Comparison of ENCODE assay signal across 13 cellular contexts in the genomic region with DNA sequence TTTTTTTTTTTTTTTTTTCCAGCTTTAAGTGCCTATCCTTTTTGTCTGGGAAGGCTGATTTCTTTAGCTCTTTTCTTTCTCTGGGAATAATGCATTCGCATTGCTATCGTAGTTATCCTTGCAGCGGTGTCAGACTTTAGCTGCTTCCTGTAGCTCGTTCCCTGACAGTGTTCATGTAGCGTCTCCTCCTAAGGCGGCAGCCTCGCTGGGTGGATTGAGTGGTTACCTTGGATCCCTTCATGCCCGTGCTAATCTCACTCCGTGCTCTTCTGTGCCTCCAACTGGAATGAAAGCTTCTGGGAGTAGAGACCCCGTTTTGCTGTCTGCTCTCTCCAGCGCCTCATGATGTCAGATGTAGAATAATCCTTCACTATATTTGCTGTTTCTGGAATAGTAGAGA. TPM values are rescaled to one million over a fixed set of nuclear protein-coding genes. Genes with fewer than 3 reads are reported as not detected.
A peak's percentile ranks its signal among the peaks of the same experiment; 100 is the strongest.
DNase-seq lines count a peak whose midpoint lies in the region; ATAC-seq and TF ChIP-seq lines count a peak whose summit lies in the region.
"Had no signal": no experiment of that assay in that cellular context is flagged by ENCODE, and none has a peak within 500 bp of the region (broad histone marks: within the 10 kb centered on the region; RNA-seq: fewer than 3 reads in every experiment).

No MANE protein-coding gene starts in this region.

- H3K4me1 Mint-ChIP-seq in GM23338 (peaks cover 34% of the 10 kb centered on the region), neural crest cell (peaks cover 17% of the 10 kb centered on the region)

- no peaks in the 10 kb centered on the region for H3K9me3 ChIP-seq in prostate gland
- H3K9me3 ChIP-seq: BE2C, Caco-2 had no signal

- H3K4me3 ChIP-seq in GM23338 (no peak overlapping the region), prostate gland (no peak overlapping the region)
- H3K4me3 ChIP-seq: A549, K562 had no signal

- peak; percentile 24; the same call in 1 of the 3 replicates for ATAC-seq in GM23338
- ATAC-seq in SK-N-SH treated with all-trans-retinoic acid at 6 μM for 48 hours = peak; percentile 49
- no peak for ATAC-seq in GM18868 (IDR thresholded peaks at IDR 0.05; ENCODE audit: unreplicated experiment)
- ATAC-seq: A549, K562 had no signal

- H3K27ac Mint-ChIP-seq in GM23338 (no peak overlapping the region), neural crest cell (ENCODE audit: unreplicated experiment) (peak overlapping the region; percentile 94)
- H3K27ac Mint-ChIP-seq: CD8-positive, alpha-beta memory T cell had no signal

- H3K36me3 ChIP-seq in GM23338 (ENCODE audit: insufficient read depth) (no peaks in the 10 kb centered on the region), prostate gland (no peaks in the 10 kb centered on the region)
- H3K36me3 ChIP-seq: BE2C had no signal

- H3F3A ChIP-seq in GM23338 (replicated peaks; ENCODE audit: low read depth) = no peaks in the 10 kb centered on the region

- H3K4me3 Mint-ChIP-seq in GM23338 (no peak overlapping the region), neural crest cell (no peak overlapping the region)
- H3K4me3 Mint-ChIP-seq: CD8-positive, alpha-beta memory T cell had no signal

- H3K27me3 Mint-ChIP-seq in GM23338 (ENCODE audit: insufficient read depth, low read depth, poor library complexity) (no peaks in the 10 kb centered on the region), neural crest cell (ENCODE audit: low read depth) (no peaks in the 10 kb centered on the region)

- peaks cover 30% of the 10 kb centered on the region for H3K4me1 ChIP-seq in GM23338 (ENCODE audit: insufficient read depth)
- no peaks in the 10 kb centered on the region for H3K4me1 ChIP-seq in prostate gland (replicated peaks)
- H3K4me1 ChIP-seq: A549, BE2C, Caco-2 had no signal

- H3K4me2 ChIP-seq in GM23338 = no peak overlapping the region
- H3K4me2 ChIP-seq: A549 had no signal

- TF ChIP-seq CTCF in GM23338 (conservative IDR thresholded peaks at IDR 0.05; ENCODE audit: low read depth in 2 of 2) = no peak
- no peak for TF ChIP-seq CTCF in neural crest cell (conservative IDR thresholded peaks at IDR 0.05)
- no peak for TF ChIP-seq CTCF in prostate gland (IDR thresholded peaks at IDR 0.05)

- H4K20me1 ChIP-seq in GM23338 (replicated peaks; ENCODE audit: insufficient read depth) = peaks cover 23% of the 10 kb centered on the region

- CTCF ChIA-PET in HEK293T (lab: Yijun Ruan, JAX) = no interaction called here

- H2AFZ ChIP-seq in GM23338 = no peak overlapping the region

- H3K9me2 ChIP-seq in GM23338 (ENCODE audit: insufficient read depth) = no peaks in the 10 kb centered on the region

- 95% methylated on average over 11 of the region's 11 CpGs for WGBS in prostate gland

- POLR2A ChIA-PET in HEK293T (lab: Yijun Ruan, JAX) = no interaction called here

- intact Hi-C loops in prostate gland (cut with DNase I) = no loop called here

- H3K9me3 Mint-ChIP-seq in GM23338 (peaks cover 7% of the 10 kb centered on the region; the same call in 2 of the 3 replicates), neural crest cell (peaks cover 3% of the 10 kb centered on the region)

- no peak for TF ChIP-seq POLR2A in prostate gland (IDR thresholded peaks at IDR 0.05)

- peaks cover 49% of the 10 kb centered on the region for H3K36me3 Mint-ChIP-seq in GM23338 (ENCODE audit: low read depth)
- H3K36me3 Mint-ChIP-seq in neural crest cell (ENCODE audit: low read depth) = no peaks in the 10 kb centered on the region

- H3K27ac ChIP-seq in GM23338 (ENCODE audit: low read depth) = no peak overlapping the region
- no peak overlapping the region for H3K27ac ChIP-seq in prostate gland
- H3K27ac ChIP-seq: A549, HL-60 had no signal

- peaks cover 100% of the 10 kb centered on the region for H3K79me2 ChIP-seq in GM23338 (replicated peaks; ENCODE audit: insufficient read depth)

- DNase-seq in GM23338 (ENCODE audit: low spot score) (no peak), neural crest cell (ENCODE audit: low read depth, low spot score) (no peak), prostate gland (ENCODE audit: low spot score) (no peak), HEK293T (ENCODE audit: extremely low spot score) (no peak)
- DNase-seq: BE2C; Caco-2; CD8-positive, alpha-beta memory T cell; HCEC 1CT had no signal

- H3K27me3 ChIP-seq in GM23338 (ENCODE audit: insufficient read depth) (no peaks in the 10 kb centered on the region), prostate gland (replicated peaks; ENCODE audit: insufficient read depth) (no peaks in the 10 kb centered on the region)
- H3K27me3 ChIP-seq: BE2C had no signal

TF ChIP-seq in SK-N-SH treated with all-trans-retinoic acid at 6 μM for 48 hours, 23 proteins besides CTCF, POLR2A, EP300 and RAD21 (continues in another document):
- TF ChIP-seq TSHZ2 (CRISPR knock-in tag; IDR thresholded peaks at IDR 0.05) (no peak), CREB5 (CRISPR knock-in tag; IDR thresholded peaks at IDR 0.05; ENCODE audit: low read depth) (no peak), ESRRG (CRISPR knock-in tag; IDR thresholded peaks at IDR 0.05) (no peak)

TF ChIP-seq in HEK293T, 16 proteins besides CTCF, POLR2A, EP300 and RAD21:
- TF ChIP-seq SP1 (IDR thresholded peaks at IDR 0.05) (no peak), ELF4 (IDR thresholded peaks at IDR 0.05) (no peak), L3MBTL2 (conservative IDR thresholded peaks at IDR 0.05) (no peak), CTBP1 (IDR thresholded peaks at IDR 0.05; ENCODE audit: borderline replicate concordance) (no peak)

RNA-seq across cellular contexts. Expression of gene UST, which starts 43.2 kb away (rescaled TPM):
- total RNA-seq in GM23338 (2014; rRNA removed; shearing (Covaris generic)) = 32.3 and 33.0 TPM in 2 replicates
- 12.6 TPM in 2 replicates for polyA plus RNA-seq in GM23338 (2016; fragmentation: Nextera tagmentation; extraction: Ambion mirVana)
- total RNA-seq in neural crest cell (5.5 and 6.1 TPM in 2 replicates), prostate gland (10 to 100 TPM in 1 of 2 donors, 1 to 10 TPM in 1; 6.6 to 12.9 TPM)
- total RNA-seq: Caco-2 had no signal
